8 cellular contexts compared by ENCODE assay signal in genomic region chr14:74491952-74492351, GRCh38. TPM values are rescaled to one million over a fixed set of nuclear protein-coding genes. Genes with fewer than 3 reads are reported as not detected.
DNase-seq lines count a peak whose midpoint lies in the region; ATAC-seq and TF ChIP-seq lines count a peak whose summit lies in the region.

No MANE protein-coding gene starts in this region.

- H3K4me3 ChIP-seq in Panc1 (ENCODE audit: low read depth in 2 of 2, low read length in 2 of 2) (peak overlapping the region; percentile 87 to 91), fibroblast of mammary gland (ENCODE audit: control insufficient read depth, low read depth, low read length) (peak overlapping the region; percentile 80), rectal smooth muscle tissue (ENCODE audit: low read length) (peak overlapping the region; percentile 92)

- no peaks in the 10 kb centered on the region for H3K9me3 ChIP-seq in Panc1 (ENCODE audit: control insufficient read depth, insufficient read depth, low read depth, low read length)

- no peak overlapping the region for H3K9ac ChIP-seq in rectal smooth muscle tissue (ENCODE audit: low read length)

- no peak overlapping the region for H3K4me3 Mint-ChIP-seq in activated CD4-positive, alpha-beta memory T cell treated with anti-CD3 and anti-CD28 coated beads for 36 hours
- no peak overlapping the region for H3K4me3 Mint-ChIP-seq in activated CD4-positive, alpha-beta memory T cell treated with anti-CD3 and anti-CD28 coated beads, Interleukin-2, amount 10 ng/mL, durations not matched to agents 7 days and 5 days
- H3K4me3 Mint-ChIP-seq in activated T-helper 1 cell treated with anti-CD3 and anti-CD28 coated beads, Interleukin-12 subunit alpha, Interleukin-12 subunit beta, Interleukin-2, Interleukin-4 antibody, amounts not matched to agents 30 ng/mL and 10 ng/mL and 1 ng/mL, durations not matched to agents 14 hours and 24 hours and 36 hours: no peak overlapping the region

- DNase-seq in activated CD4-positive, alpha-beta memory T cell treated with anti-CD3 and anti-CD28 coated beads for 36 hours: peak; percentile 22
- DNase-seq in activated CD4-positive, alpha-beta memory T cell treated with anti-CD3 and anti-CD28 coated beads, Interleukin-2, amount 10 ng/mL, durations not matched to agents 7 days and 5 days: no peak
- DNase-seq in Panc1 (ENCODE audit: low read depth, low spot score): no peak
- DNase-seq in fibroblast of mammary gland (ENCODE audit: low read depth): peak; percentile 68
- no peak for DNase-seq in NCI-H2196 (lab: John Stamatoyannopoulos, UW; ENCODE audit: unreplicated experiment)
- DNase-seq in activated T-helper 1 cell treated with anti-CD3 and anti-CD28 coated beads, Interleukin-12 subunit alpha, Interleukin-12 subunit beta, Interleukin-2, Interleukin-4 antibody, amounts not matched to agents 30 ng/mL and 10 ng/mL and 1 ng/mL, durations not matched to agents 14 hours and 24 hours and 36 hours (ENCODE audit: low spot score): no peak

- POLR2A ChIA-PET in activated CD4-positive, alpha-beta memory T cell treated with anti-CD3 and anti-CD28 coated beads for 36 hours (lab: Charles Lee): no interaction called here
- POLR2A ChIA-PET in activated CD4-positive, alpha-beta memory T cell treated with anti-CD3 and anti-CD28 coated beads, Interleukin-2, amount 10 ng/mL, durations not matched to agents 7 days and 5 days (lab: Charles Lee): no interaction called here
- POLR2A ChIA-PET in Panc1 (lab: Charles Lee): interaction anchor here (0.6 kb wide), 1 partner anchor 208 kb away, joined by 3 read pairs; no protein-coding TSS in a partner anchor

- in situ Hi-C loops in Panc1 (cut with HindIII; ENCODE audit: low pct_unique_long_range_greater_than_20kb, low sequenced_read_pairs): no loop called here

- H3K36me3 ChIP-seq in Panc1 (ENCODE audit: control insufficient read depth, insufficient read depth, low read length) (peaks cover 3% of the 10 kb centered on the region; the same call in 1 of the 2 replicates), rectal smooth muscle tissue (ENCODE audit: control insufficient read depth, insufficient read depth, low read length) (no peaks in the 10 kb centered on the region)

- intact Hi-C loops in activated CD4-positive, alpha-beta memory T cell treated with anti-CD3 and anti-CD28 coated beads for 36 hours (cut with micrococcal nuclease): loop anchor here (1.0 to 5.0 kb wide), 8 partner anchors 93 to 755 kb away; partner anchors contain the start of genes ABCD4, ALDH6A1, AREL1 and FCF1
- intact Hi-C loops in Panc1 (cut with micrococcal nuclease; ENCODE audit: unreplicated experiment): no loop called here
- intact Hi-C loops in activated T-helper 1 cell treated with anti-CD3 and anti-CD28 coated beads, Interleukin-12 subunit alpha, Interleukin-12 subunit beta, Interleukin-2, Interleukin-4 antibody, amounts not matched to agents 30 ng/mL and 10 ng/mL and 1 ng/mL, durations not matched to agents 14 hours and 24 hours and 36 hours (cut with micrococcal nuclease): loop anchor here (2.0 to 5.0 kb wide), 8 partner anchors 91 to 1355 kb away; partner anchors contain the start of genes ABCD4, AREL1, ERG28 and FCF1

- CTCF ChIA-PET in activated CD4-positive, alpha-beta memory T cell treated with anti-CD3 and anti-CD28 coated beads for 36 hours (lab: Charles Lee): no interaction called here
- CTCF ChIA-PET in activated CD4-positive, alpha-beta memory T cell treated with anti-CD3 and anti-CD28 coated beads, Interleukin-2, amount 10 ng/mL, durations not matched to agents 7 days and 5 days (lab: Charles Lee): interaction anchor here (1.0 kb wide), 1 partner anchor 34 kb away, joined by 3 read pairs; no protein-coding TSS in a partner anchor
- CTCF ChIA-PET in Panc1 (lab: Charles Lee): no interaction called here

- no peaks in the 10 kb centered on the region for H3K27me3 ChIP-seq in Panc1 (ENCODE audit: control insufficient read depth, insufficient read depth, low read length)
- H3K27me3 ChIP-seq in rectal smooth muscle tissue (ENCODE audit: control insufficient read depth, insufficient read depth, low read length): no peaks in the 10 kb centered on the region

- no TSS peak for BruUV-seq in Panc1 (replicated peaks; lab: Mats Ljungman, UMichigan)

- no peaks in the 10 kb centered on the region for H3K27me3 Mint-ChIP-seq in activated CD4-positive, alpha-beta memory T cell treated with anti-CD3 and anti-CD28 coated beads for 36 hours
- no peaks in the 10 kb centered on the region for H3K27me3 Mint-ChIP-seq in activated CD4-positive, alpha-beta memory T cell treated with anti-CD3 and anti-CD28 coated beads, Interleukin-2, amount 10 ng/mL, durations not matched to agents 7 days and 5 days
- H3K27me3 Mint-ChIP-seq in activated T-helper 1 cell treated with anti-CD3 and anti-CD28 coated beads, Interleukin-12 subunit alpha, Interleukin-12 subunit beta, Interleukin-2, Interleukin-4 antibody, amounts not matched to agents 30 ng/mL and 10 ng/mL and 1 ng/mL, durations not matched to agents 14 hours and 24 hours and 36 hours (ENCODE audit: insufficient read depth): no peaks in the 10 kb centered on the region

- H3K27ac ChIP-seq in Panc1 (ENCODE audit: low read length) (peak overlapping the region; percentile 74; the same call in 1 of the 2 replicates), rectal smooth muscle tissue (ENCODE audit: low read depth, low read length) (no peak overlapping the region)

- H3K27ac Mint-ChIP-seq in activated CD4-positive, alpha-beta memory T cell treated with anti-CD3 and anti-CD28 coated beads for 36 hours: no peak overlapping the region
- H3K27ac Mint-ChIP-seq in activated CD4-positive, alpha-beta memory T cell treated with anti-CD3 and anti-CD28 coated beads, Interleukin-2, amount 10 ng/mL, durations not matched to agents 7 days and 5 days: no peak overlapping the region
- H3K27ac Mint-ChIP-seq in activated T-helper 1 cell treated with anti-CD3 and anti-CD28 coated beads, Interleukin-12 subunit alpha, Interleukin-12 subunit beta, Interleukin-2, Interleukin-4 antibody, amounts not matched to agents 30 ng/mL and 10 ng/mL and 1 ng/mL, durations not matched to agents 14 hours and 24 hours and 36 hours: no peak overlapping the region

- H3K4me1 ChIP-seq in Panc1 (ENCODE audit: control insufficient read depth, insufficient read depth, low read length): peaks cover 9% of the 10 kb centered on the region
- peaks cover 10% of the 10 kb centered on the region for H3K4me1 ChIP-seq in rectal smooth muscle tissue (ENCODE audit: control insufficient read depth, insufficient read depth, low read length)

- TF ChIP-seq CTCF in Panc1 (IDR thresholded peaks at IDR 0.05) (peak; percentile 54), fibroblast of mammary gland (conservative IDR thresholded peaks at IDR 0.05; ENCODE audit: control insufficient read depth, insufficient read depth, low read depth, low read length) (peak; percentile 39)

- H3K4me1 Mint-ChIP-seq in activated CD4-positive, alpha-beta memory T cell treated with anti-CD3 and anti-CD28 coated beads for 36 hours (ENCODE audit: low read depth): peaks cover 21% of the 10 kb centered on the region
- peaks cover 28% of the 10 kb centered on the region for H3K4me1 Mint-ChIP-seq in activated CD4-positive, alpha-beta memory T cell treated with anti-CD3 and anti-CD28 coated beads, Interleukin-2, amount 10 ng/mL, durations not matched to agents 7 days and 5 days
- H3K4me1 Mint-ChIP-seq in activated T-helper 1 cell treated with anti-CD3 and anti-CD28 coated beads, Interleukin-12 subunit alpha, Interleukin-12 subunit beta, Interleukin-2, Interleukin-4 antibody, amounts not matched to agents 30 ng/mL and 10 ng/mL and 1 ng/mL, durations not matched to agents 14 hours and 24 hours and 36 hours (ENCODE audit: low read depth): peaks cover 24% of the 10 kb centered on the region

- ATAC-seq in Panc1 (no peak), GM18858 (IDR thresholded peaks at IDR 0.05; ENCODE audit: unreplicated experiment) (no peak)

- H3K9me3 Mint-ChIP-seq in activated CD4-positive, alpha-beta memory T cell treated with anti-CD3 and anti-CD28 coated beads for 36 hours: no peaks in the 10 kb centered on the region
- no peaks in the 10 kb centered on the region for H3K9me3 Mint-ChIP-seq in activated CD4-positive, alpha-beta memory T cell treated with anti-CD3 and anti-CD28 coated beads, Interleukin-2, amount 10 ng/mL, durations not matched to agents 7 days and 5 days
- H3K9me3 Mint-ChIP-seq in activated T-helper 1 cell treated with anti-CD3 and anti-CD28 coated beads, Interleukin-12 subunit alpha, Interleukin-12 subunit beta, Interleukin-2, Interleukin-4 antibody, amounts not matched to agents 30 ng/mL and 10 ng/mL and 1 ng/mL, durations not matched to agents 14 hours and 24 hours and 36 hours: no peaks in the 10 kb centered on the region

- H3K36me3 Mint-ChIP-seq in activated CD4-positive, alpha-beta memory T cell treated with anti-CD3 and anti-CD28 coated beads for 36 hours: peaks cover 2% of the 10 kb centered on the region
- H3K36me3 Mint-ChIP-seq in activated CD4-positive, alpha-beta memory T cell treated with anti-CD3 and anti-CD28 coated beads, Interleukin-2, amount 10 ng/mL, durations not matched to agents 7 days and 5 days (ENCODE audit: low read depth): no peaks in the 10 kb centered on the region
- H3K36me3 Mint-ChIP-seq in activated T-helper 1 cell treated with anti-CD3 and anti-CD28 coated beads, Interleukin-12 subunit alpha, Interleukin-12 subunit beta, Interleukin-2, Interleukin-4 antibody, amounts not matched to agents 30 ng/mL and 10 ng/mL and 1 ng/mL, durations not matched to agents 14 hours and 24 hours and 36 hours (ENCODE audit: low read depth): no peaks in the 10 kb centered on the region

RNA-seq across cellular contexts. Expression of gene NPC2, which starts 1.2 kb away (rescaled TPM):
- total RNA-seq in activated CD4-positive, alpha-beta memory T cell treated with anti-CD3 and anti-CD28 coated beads for 36 hours: 10 to 100 TPM; 44.6 to 46.3 TPM
- total RNA-seq in activated CD4-positive, alpha-beta memory T cell treated with anti-CD3 and anti-CD28 coated beads, Interleukin-2, amount 10 ng/mL, durations not matched to agents 7 days and 5 days: 10 to 100 TPM; 65.1 to 66.5 TPM
- total RNA-seq in Panc1 (2021; ENCODE audit: unreplicated experiment): 141 TPM
- polyA plus RNA-seq in Panc1 (2012; ENCODE audit: insufficient read length): 191 TPM
- 8.2 and 8.6 TPM in 2 replicates for total RNA-seq in activated T-helper 1 cell treated with anti-CD3 and anti-CD28 coated beads, Interleukin-12 subunit alpha, Interleukin-12 subunit beta, Interleukin-2, Interleukin-4 antibody, amounts not matched to agents 30 ng/mL and 10 ng/mL and 1 ng/mL, durations not matched to agents 14 hours and 24 hours and 36 hours

RNA-seq across cellular contexts. Expression of gene ISCA2, which starts 1.6 kb away (rescaled TPM):
- 10 to 100 TPM; 33.6 to 35.2 TPM for total RNA-seq in activated CD4-positive, alpha-beta memory T cell treated with anti-CD3 and anti-CD28 coated beads for 36 hours
- total RNA-seq in activated CD4-positive, alpha-beta memory T cell treated with anti-CD3 and anti-CD28 coated beads, Interleukin-2, amount 10 ng/mL, durations not matched to agents 7 days and 5 days: 10 to 100 TPM; 25.8 to 32.1 TPM
- total RNA-seq in Panc1 (2021; ENCODE audit: unreplicated experiment): 26.1 TPM
- polyA plus RNA-seq in Panc1 (2012; ENCODE audit: insufficient read length): 23.0 TPM
- 18.8 and 20.2 TPM in 2 replicates for total RNA-seq in activated T-helper 1 cell treated with anti-CD3 and anti-CD28 coated beads, Interleukin-12 subunit alpha, Interleukin-12 subunit beta, Interleukin-2, Interleukin-4 antibody, amounts not matched to agents 30 ng/mL and 10 ng/mL and 1 ng/mL, durations not matched to agents 14 hours and 24 hours and 36 hours

Comparison
In these comparisons a context has a peak if more than half of its experiments do, and no peak if none do; other contexts are left out.
1. DNase-seq: peak in activated CD4-positive, alpha-beta memory T cell treated with anti-CD3 and anti-CD28 coated beads for 36 hours (single experiment) and fibroblast of mammary gland (single experiment); none in activated CD4-positive, alpha-beta memory T cell treated with anti-CD3 and anti-CD28 coated beads, Interleukin-2, amount 10 ng/mL, durations not matched to agents 7 days and 5 days (single experiment), Panc1 (single experiment), NCI-H2196 (single experiment) and activated T-helper 1 cell treated with anti-CD3 and anti-CD28 coated beads, Interleukin-12 subunit alpha, Interleukin-12 subunit beta, Interleukin-2, Interleukin-4 antibody, amounts not matched to agents 30 ng/mL and 10 ng/mL and 1 ng/mL, durations not matched to agents 14 hours and 24 hours and 36 hours (single experiment).
2. Peak in every context shown above with its lines, with median percentiles within 50 percentile points of each other: H3K4me3 ChIP-seq.